ENCODE assay signal across 9 cellular contexts in the genomic region with DNA sequence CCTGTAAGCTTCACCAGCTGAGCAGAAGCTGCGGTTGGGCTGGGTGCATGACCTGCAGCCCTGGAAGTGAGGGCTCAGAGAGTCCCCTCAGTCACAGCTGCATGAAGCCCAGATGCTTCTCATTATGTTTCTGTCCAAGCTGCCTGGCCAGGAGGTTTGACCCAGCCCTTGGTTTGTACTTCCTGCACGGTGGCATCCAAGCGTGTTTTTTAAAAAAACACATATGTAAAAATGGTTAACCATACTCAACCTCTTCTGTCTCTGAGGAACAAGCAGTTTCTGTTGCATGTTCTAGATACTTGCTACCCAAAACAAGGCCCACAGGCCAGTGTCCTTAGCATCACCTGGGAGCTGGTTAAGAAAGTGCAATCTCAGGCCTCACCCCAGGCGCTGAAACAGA.
DNase-seq lines count a peak whose midpoint lies in the region; ATAC-seq lines count a peak whose summit lies in the region.
"Had no signal": no experiment of that assay in that cellular context is flagged by ENCODE, and none has a peak within 500 bp of the region (broad histone marks: within the 10 kb centered on the region; RNA-seq: fewer than 3 reads in every experiment).

No MANE protein-coding gene starts in this region.

- no peak overlapping the region for H2AFZ ChIP-seq in mesenchymal stem cell (ENCODE audit: low read depth, low read length)

- H4K8ac ChIP-seq in mesenchymal stem cell (ENCODE audit: low read length), result no peak overlapping the region

- H3K14ac ChIP-seq in mesenchymal stem cell (ENCODE audit: low read length in 2 of 2), result no peak overlapping the region

- no peak overlapping the region for H3K23ac ChIP-seq in mesenchymal stem cell (ENCODE audit: low read length in 2 of 2)

- no peak overlapping the region for H3K4me3 ChIP-seq in mesenchymal stem cell (ENCODE audit: insufficient read depth in 1 of 2, low read depth in 1 of 2, low read length in 2 of 2)

- no peak overlapping the region for H3K4me2 ChIP-seq in mesenchymal stem cell (ENCODE audit: low read length, poor library complexity, severe bottlenecking)

- H3K9ac ChIP-seq in mesenchymal stem cell (ENCODE audit: low read length), result no peak overlapping the region

- H2BK12ac ChIP-seq in mesenchymal stem cell (ENCODE audit: low read length in 2 of 2), result no peak overlapping the region

- H4K91ac ChIP-seq in mesenchymal stem cell (ENCODE audit: low read length), result no peak overlapping the region

- no peaks in the 10 kb centered on the region for H3K9me3 ChIP-seq in mesenchymal stem cell (ENCODE audit: control insufficient read depth, low read length)

- H3K4ac ChIP-seq in mesenchymal stem cell (ENCODE audit: low read depth in 1 of 2, low read length in 2 of 2), result no peak overlapping the region

- no peak overlapping the region for H2BK120ac ChIP-seq in mesenchymal stem cell (ENCODE audit: low read depth, low read length)

- no peak overlapping the region for H3K18ac ChIP-seq in mesenchymal stem cell (ENCODE audit: low read depth in 1 of 2, low read length in 2 of 2)

- peak overlapping the region; percentile 63 for H2AK5ac ChIP-seq in mesenchymal stem cell (ENCODE audit: low read length, severe bottlenecking)

- peak overlapping the region; percentile 63 for H3K27ac ChIP-seq in mesenchymal stem cell (ENCODE audit: low read length, poor library complexity, severe bottlenecking)

- H3K4me1 ChIP-seq in mesenchymal stem cell (ENCODE audit: control insufficient read depth, insufficient read depth, low read depth, low read length), result peaks cover 15% of the 10 kb centered on the region

- no peaks in the 10 kb centered on the region for H3K36me3 ChIP-seq in mesenchymal stem cell (ENCODE audit: control insufficient read depth in 1 of 2, insufficient read depth in 2 of 2, low read depth in 1 of 2, low read length in 2 of 2)

- 69% methylated on average over 4 of the region's 4 CpGs for WGBS in mesenchymal stem cell

- no peak overlapping the region for H2BK15ac ChIP-seq in mesenchymal stem cell (ENCODE audit: low read depth, poor library complexity, severe bottlenecking)

- H3K27me3 ChIP-seq in mesenchymal stem cell (ENCODE audit: control insufficient read depth in 1 of 2, insufficient read depth in 1 of 2, low read length in 2 of 2), result peaks cover 0 to 6% of the 10 kb centered on the region in 2 experiments

- DNase-seq in mesenchymal stem cell, result no peak
- DNase-seq in NOMO-1 treated with dmso at 0.1 percent for 144 hours (lab: John Stamatoyannopoulos, UW; ENCODE audit: unreplicated experiment), result no peak
- DNase-seq in mucosa of gallbladder (ENCODE audit: low spot score), result no peak
- no peak for DNase-seq in stimulated activated CD4-positive, alpha-beta T cell treated with anti-CD3 and anti-CD28 coated beads, Interleukin-4, amount 100 ng/mL, for 1 hour
- DNase-seq in anterior cingulate cortex (lab: John Stamatoyannopoulos, UW), result no peak
- DNase-seq: NCI-H82 had no signal

- no peaks in the 10 kb centered on the region for H3K79me1 ChIP-seq in mesenchymal stem cell (replicated peaks; ENCODE audit: low read length, poor library complexity, severe bottlenecking)

- peak; percentile 64 for ATAC-seq in GM18868 (IDR thresholded peaks at IDR 0.05; ENCODE audit: unreplicated experiment)
- peak; percentile 86 for ATAC-seq in GM21723 (IDR thresholded peaks at IDR 0.05; ENCODE audit: unreplicated experiment)
- peak; percentile 87 for ATAC-seq in HG03175 (IDR thresholded peaks at IDR 0.05; ENCODE audit: unreplicated experiment)

- no peak overlapping the region for H2BK5ac ChIP-seq in mesenchymal stem cell (ENCODE audit: low read depth, low read length, poor library complexity, severe bottlenecking)
